13 cellular contexts compared by ENCODE assay signal in genomic region chr11:117874253-117874909, GRCh38. TPM values are rescaled to one million over a fixed set of nuclear protein-coding genes. Genes with fewer than 3 reads are reported as not detected.
DNase-seq lines count a peak whose midpoint lies in the region; ATAC-seq, FAIRE-seq and TF ChIP-seq lines count a peak whose summit lies in the region.
"Had no signal": no experiment of that assay in that cellular context is flagged by ENCODE, and none has a peak within 500 bp of the region (broad histone marks: within the 10 kb centered on the region; RNA-seq: fewer than 3 reads in every experiment).

No MANE protein-coding gene starts in this region.

- TF ChIP-seq POLR2A in HepG2 (IDR thresholded peaks at IDR 0.05; ENCODE audit: insufficient read depth in 1 of 2, low read depth in 2 of 2, low read length in 2 of 2) (no peak), vagina (IDR thresholded peaks at IDR 0.05) (no peak)

- H3K9me3 ChIP-seq in liver (ENCODE audit: control insufficient read depth in 4 of 4, low read length in 3 of 4): no peaks in the 10 kb centered on the region
- H3K9me3 ChIP-seq in HepG2 (ENCODE audit: low read length): no peaks in the 10 kb centered on the region
- no peaks in the 10 kb centered on the region for H3K9me3 ChIP-seq in ectodermal cell (ENCODE audit: control insufficient read depth, low read length)
- no peaks in the 10 kb centered on the region for H3K9me3 ChIP-seq in naive thymus-derived CD4-positive, alpha-beta T cell (ENCODE audit: control insufficient read depth in 2 of 3, low read length in 3 of 3)
- H3K9me3 ChIP-seq in vagina: no peaks in the 10 kb centered on the region
- H3K9me3 ChIP-seq: pancreas had no signal

- H3K9ac ChIP-seq in liver (ENCODE audit: low read depth in 1 of 2, low read length in 2 of 2): no peak overlapping the region
- H3K9ac ChIP-seq in HepG2 (ENCODE audit: insufficient read depth, low read depth, low read length): no peak overlapping the region

- H3K4me1 Mint-ChIP-seq in naive thymus-derived CD4-positive, alpha-beta T cell: peaks cover 23 to 38% (median 28%) of the 10 kb centered on the region in 7 donors

- H3K4me1 ChIP-seq in liver (ENCODE audit: control insufficient read depth in 4 of 4, insufficient read depth in 4 of 4, low read length in 3 of 4) (peaks cover 0 to 15% (median 8%) of the 10 kb centered on the region in 4 donors), HepG2 (ENCODE audit: insufficient read depth, low read length) (no peaks in the 10 kb centered on the region), ectodermal cell (ENCODE audit: control insufficient read depth, insufficient read depth, low read length) (peaks cover 42% of the 10 kb centered on the region), vagina (peaks cover 62% of the 10 kb centered on the region)
- H3K4me1 ChIP-seq in naive thymus-derived CD4-positive, alpha-beta T cell (ENCODE audit: control insufficient read depth in 2 of 2, insufficient read depth in 2 of 2, low read length in 2 of 2): peaks cover 12 to 29% of the 10 kb centered on the region in 2 donors

- H3K79me2 ChIP-seq in HepG2 (ENCODE audit: insufficient read depth, low read length): no peaks in the 10 kb centered on the region

- H3K4me3 ChIP-seq in liver (ENCODE audit: low read depth in 1 of 3, low read length in 3 of 3): no peak overlapping the region
- H3K4me3 ChIP-seq in HepG2 (replicated peaks in 1 of 3; ENCODE audit: insufficient read depth in 1 of 3, low read depth in 2 of 3, low read length in 3 of 3): no peak overlapping the region
- peak overlapping the region; percentile 16 for H3K4me3 ChIP-seq in ectodermal cell (ENCODE audit: insufficient read depth, low read depth, low read length)
- no peak overlapping the region for H3K4me3 ChIP-seq in naive thymus-derived CD4-positive, alpha-beta T cell (ENCODE audit: low read length)
- peak overlapping the region in 1 of 2 donors; percentile 58 for H3K4me3 ChIP-seq in vagina
- H3K4me3 ChIP-seq: pancreas, SK-N-MC had no signal

- peaks cover 55 to 66% (median 63%) of the 10 kb centered on the region in 5 donors for H3K27me3 Mint-ChIP-seq in naive thymus-derived CD4-positive, alpha-beta T cell

- BruUV-seq in HepG2 (replicated peaks; lab: Mats Ljungman, UMichigan): no TSS peak

- no peaks in the 10 kb centered on the region for H3K36me3 ChIP-seq in liver (ENCODE audit: control insufficient read depth in 4 of 4, insufficient read depth in 3 of 4, low read depth in 1 of 4, low read length in 3 of 4)
- H3K36me3 ChIP-seq in HepG2 (replicated peaks in 1 of 2; ENCODE audit: control insufficient read depth in 1 of 2, insufficient read depth in 2 of 2, low read length in 2 of 2): no peaks in the 10 kb centered on the region
- H3K36me3 ChIP-seq in ectodermal cell (ENCODE audit: control insufficient read depth, insufficient read depth, low read length): no peaks in the 10 kb centered on the region
- no peaks in the 10 kb centered on the region for H3K36me3 ChIP-seq in naive thymus-derived CD4-positive, alpha-beta T cell (ENCODE audit: control insufficient read depth in 2 of 3, insufficient read depth in 3 of 3, low read length in 3 of 3)
- no peaks in the 10 kb centered on the region for H3K36me3 ChIP-seq in vagina
- H3K36me3 ChIP-seq: pancreas had no signal

- CTCF ChIA-PET in HepG2 (lab: Yijun Ruan, JAX; ENCODE audit: low intra/inter-chr PET ratio, low total read pairs): no interaction called here
- CTCF ChIA-PET in naive thymus-derived CD4-positive, alpha-beta T cell (lab: Charles Lee): no interaction called here

- peak overlapping the region in 1 of 9 donors; percentile 37 for H3K27ac Mint-ChIP-seq in naive thymus-derived CD4-positive, alpha-beta T cell

- POLR2A ChIA-PET in HepG2 (lab: Yijun Ruan, JAX): no interaction called here
- POLR2A ChIA-PET in naive thymus-derived CD4-positive, alpha-beta T cell (lab: Charles Lee): no interaction called here

- no peak overlapping the region for H3K4me2 ChIP-seq in HepG2 (ENCODE audit: low read depth, low read length)

- H3K4me3 Mint-ChIP-seq in naive thymus-derived CD4-positive, alpha-beta T cell: peak overlapping the region in 8 of 10 donors; percentile 22 to 93 (median 52)

- peaks cover 0 to 4% (median 0%) of the 10 kb centered on the region in 5 donors for H3K36me3 Mint-ChIP-seq in naive thymus-derived CD4-positive, alpha-beta T cell

- WGBS in liver: 36% methylated on average over 16 of the region's 16 CpGs
- WGBS in HepG2 (ENCODE audit: low lambda C conversion rate): 16% methylated on average over 16 of the region's 16 CpGs
- 52 to 58% methylated on average over 16 of the region's 16 CpGs for whole genome bisulfite sequencing in ectodermal cell, 2 experiments

- no peak for TF ChIP-seq RAD21 in liver (IDR thresholded peaks at IDR 0.05)
- TF ChIP-seq RAD21 in HepG2 (CRISPR knock-in tag; IDR thresholded peaks at IDR 0.05): no peak

- in situ Hi-C loops in HepG2 (cut with HindIII; ENCODE audit: extremely low pct_ligation_motif_present, low pct_unique_long_range_greater_than_20kb): no loop called here

- TF ChIP-seq EP300 in HepG2 (IDR thresholded peaks at IDR 0.05; ENCODE audit: low read depth in 2 of 2, low read length in 2 of 2) (no peak), HepG2 (CRISPR knock-in tag; IDR thresholded peaks at IDR 0.05; ENCODE audit: borderline replicate concordance) (no peak)

- no peak for TF ChIP-seq CTCF in liver (IDR thresholded peaks at IDR 0.05; ENCODE audit: low read depth, low read length, missing input control)
- no peak for TF ChIP-seq CTCF in HepG2 (CRISPR knock-in tag; IDR thresholded peaks at IDR 0.05)
- no peak for TF ChIP-seq CTCF in vagina (IDR thresholded peaks at IDR 0.05)

- DNase-seq in HepG2 (ENCODE audit: low spot score) (no peak), vagina (ENCODE audit: extremely low spot score in 2 of 2) (peak; percentile 84 to 86), GM03348 (ENCODE audit: low spot score) (no peak)
- no peak for DNase-seq in naive thymus-derived CD4-positive, alpha-beta T cell
- DNase-seq: NCI-H524 treated with DMSO at 0.1 percent for 48 hours, pancreas, trophoblast cell had no signal

- H2AFZ ChIP-seq in HepG2 (ENCODE audit: low read length): no peak overlapping the region

- intact Hi-C loops in HepG2 (cut with micrococcal nuclease; ENCODE audit: unreplicated experiment): no loop called here
- intact Hi-C loops in naive thymus-derived CD4-positive, alpha-beta T cell (cut with micrococcal nuclease): no loop called here
- intact Hi-C loops in vagina (cut with DNase I): no loop called here

- ATAC-seq in HepG2 (no peak), HG03439 (IDR thresholded peaks at IDR 0.05; ENCODE audit: unreplicated experiment) (no peak), GM19452 (IDR thresholded peaks at IDR 0.05; ENCODE audit: unreplicated experiment) (no peak)
- no peak for ATAC-seq in naive thymus-derived CD4-positive, alpha-beta T cell

- H4K20me1 ChIP-seq in HepG2 (ENCODE audit: insufficient read depth, low read length): no peaks in the 10 kb centered on the region

- peak overlapping the region; percentile 9 to 50 for H3K27ac ChIP-seq in liver (ENCODE audit: low read depth in 1 of 2, low read length in 2 of 2)
- H3K27ac ChIP-seq in HepG2 (ENCODE audit: extremely low read length, insufficient read depth, low read length): no peak overlapping the region
- H3K27ac ChIP-seq in ectodermal cell (ENCODE audit: insufficient read depth, low read depth, low read length, poor library complexity, severe bottlenecking): no peak overlapping the region
- no peak overlapping the region for H3K27ac ChIP-seq in naive thymus-derived CD4-positive, alpha-beta T cell (ENCODE audit: low read depth, low read length)
- H3K27ac ChIP-seq in vagina: peak overlapping the region; percentile 24
- H3K27ac ChIP-seq: pancreas, SK-N-MC had no signal

- H3K27me3 ChIP-seq in liver (ENCODE audit: control insufficient read depth in 4 of 4, insufficient read depth in 4 of 4, low read length in 3 of 4): peaks cover 0 to 11% (median 1%) of the 10 kb centered on the region in 4 donors
- H3K27me3 ChIP-seq in HepG2 (ENCODE audit: control insufficient read depth in 1 of 2, insufficient read depth in 2 of 2, low read length in 2 of 2): peaks cover 9 to 98% of the 10 kb centered on the region in 2 experiments
- H3K27me3 ChIP-seq in ectodermal cell (ENCODE audit: control insufficient read depth, insufficient read depth, low read length, poor library complexity, severe bottlenecking): peaks cover 14% of the 10 kb centered on the region
- H3K27me3 ChIP-seq in naive thymus-derived CD4-positive, alpha-beta T cell (ENCODE audit: control insufficient read depth in 2 of 2, insufficient read depth in 2 of 2, low read length in 2 of 2): peaks cover 15 to 22% of the 10 kb centered on the region in 2 donors
- H3K27me3 ChIP-seq in vagina: no peaks in the 10 kb centered on the region
- H3K27me3 ChIP-seq: pancreas had no signal

- no peak for FAIRE-seq in HepG2 (lab: Jason Lieb, UNC)
- FAIRE-seq: pancreas had no signal

- peaks cover 0 to 2% (median 0%) of the 10 kb centered on the region in 11 donors for H3K9me3 Mint-ChIP-seq in naive thymus-derived CD4-positive, alpha-beta T cell

RNA-seq across cellular contexts. Expression of gene FXYD6, which starts 2.1 kb away (rescaled TPM):
- total RNA-seq in liver (1 to 10 TPM; 4.7 to 6.5 TPM), HepG2 (2016; rRNA removed; fragmentation: Illumina TruSeq; extraction: Trizol) (not detected in 2 replicates), vagina (75.4 TPM)
- polyA plus RNA-seq in liver (10 to 100 TPM; 18.1 to 22.5 TPM), HepG2 (2011; rRNA removed) (not detected in 2 replicates)
- total RNA-seq in HepG2 (2016; cell fraction: cytosol; rRNA removed; fragmentation: Illumina TruSeq; extraction: Trizol; ENCODE audit: low read depth): not detected in 2 replicates
- total RNA-seq in HepG2 (2016; cell fraction: insoluble cytoplasmic fraction; rRNA removed; fragmentation: Illumina TruSeq; extraction: Trizol): not detected in 2 replicates
- total RNA-seq in HepG2 (2016; cell fraction: membrane; rRNA removed; fragmentation: Illumina TruSeq; extraction: Trizol): not detected in 2 replicates
- total RNA-seq in HepG2 (2016; cell fraction: nucleus; rRNA removed; fragmentation: Illumina TruSeq; extraction: Trizol): not detected in 2 replicates
- polyA plus RNA-seq in HepG2 (2011; cell fraction: cytosol; rRNA removed): not detected in 2 replicates
- not detected in 2 replicates for polyA plus RNA-seq in HepG2 (2011; cell fraction: nucleus; rRNA removed)
- not detected in 2 replicates for polyA plus RNA-seq in HepG2 (2012)
- not detected in 2 replicates for polyA plus RNA-seq in HepG2 (2016; cell fraction: cytosol; fragmentation: Illumina TruSeq; extraction: Trizol; ENCODE audit: low read depth)
- not detected in 2 replicates for polyA plus RNA-seq in HepG2 (2016; cell fraction: insoluble cytoplasmic fraction; fragmentation: Illumina TruSeq; extraction: Trizol; ENCODE audit: low read depth)
- polyA plus RNA-seq in HepG2 (2016; cell fraction: membrane; fragmentation: Illumina TruSeq; extraction: Trizol; ENCODE audit: low read depth): not detected in 2 replicates
- not detected in 2 replicates for polyA plus RNA-seq in HepG2 (2016; cell fraction: nucleus; fragmentation: Illumina TruSeq; extraction: Trizol; ENCODE audit: insufficient read depth, low read depth)
- polyA minus RNA-seq in HepG2 (2011; rRNA and poly(A)+ RNA removed; ENCODE audit: low replicate concordance): not detected in 2 replicates
- not detected in 2 replicates for polyA minus RNA-seq in HepG2 (2011; cell fraction: cytosol; rRNA and poly(A)+ RNA removed)
- not detected in 2 replicates for polyA minus RNA-seq in HepG2 (2011; cell fraction: nucleus; rRNA and poly(A)+ RNA removed)
- 216 TPM for polyA plus RNA-seq in ectodermal cell (2013, experiment 1 of 4)
- polyA plus RNA-seq in ectodermal cell (2013, experiment 2 of 4): 212 TPM
- polyA plus RNA-seq in ectodermal cell (2013, experiment 3 of 4): 177 TPM
- 204 TPM for polyA plus RNA-seq in ectodermal cell (2013, experiment 4 of 4)
- total RNA-seq in naive thymus-derived CD4-positive, alpha-beta T cell: 1 to 10 TPM in 1 of 5 experiments, under 1 TPM in 2, not detected in 2; 0.10 to 5.4 (median 0.98) TPM
- not detected for polyA plus RNA-seq in naive thymus-derived CD4-positive, alpha-beta T cell

RNA-seq across cellular contexts. Expression of gene FXYD2, which starts 49.8 kb away (rescaled TPM):
- total RNA-seq in liver (10 to 100 TPM; 22.9 to 60.6 TPM), HepG2 (2016; rRNA removed; fragmentation: Illumina TruSeq; extraction: Trizol) (106 and 107 TPM in 2 replicates), vagina (2.7 TPM)
- polyA plus RNA-seq in liver (100 to 1,000 TPM in 1 of 2 donors, 10 to 100 TPM in 1; 20.2 to 105 TPM), HepG2 (2011; rRNA removed) (38.8 and 45.9 TPM in 2 replicates)
- total RNA-seq in HepG2 (2016; cell fraction: cytosol; rRNA removed; fragmentation: Illumina TruSeq; extraction: Trizol; ENCODE audit: low read depth): 71.2 and 93.3 TPM in 2 replicates
- total RNA-seq in HepG2 (2016; cell fraction: insoluble cytoplasmic fraction; rRNA removed; fragmentation: Illumina TruSeq; extraction: Trizol): 102 and 114 TPM in 2 replicates
- 99.5 and 112 TPM in 2 replicates for total RNA-seq in HepG2 (2016; cell fraction: membrane; rRNA removed; fragmentation: Illumina TruSeq; extraction: Trizol)
- 50.7 and 58.0 TPM in 2 replicates for total RNA-seq in HepG2 (2016; cell fraction: nucleus; rRNA removed; fragmentation: Illumina TruSeq; extraction: Trizol)
- polyA plus RNA-seq in HepG2 (2011; cell fraction: cytosol; rRNA removed): 34.6 and 67.1 TPM in 2 replicates
- polyA plus RNA-seq in HepG2 (2011; cell fraction: nucleus; rRNA removed): 36.7 and 39.0 TPM in 2 replicates
- 12.8 and 15.4 TPM in 2 replicates for polyA plus RNA-seq in HepG2 (2012)
- polyA plus RNA-seq in HepG2 (2016; cell fraction: cytosol; fragmentation: Illumina TruSeq; extraction: Trizol; ENCODE audit: low read depth): 80.3 and 98.8 TPM in 2 replicates
- polyA plus RNA-seq in HepG2 (2016; cell fraction: insoluble cytoplasmic fraction; fragmentation: Illumina TruSeq; extraction: Trizol; ENCODE audit: low read depth): 93.9 and 102 TPM in 2 replicates
- 83.4 and 95.9 TPM in 2 replicates for polyA plus RNA-seq in HepG2 (2016; cell fraction: membrane; fragmentation: Illumina TruSeq; extraction: Trizol; ENCODE audit: low read depth)
- polyA plus RNA-seq in HepG2 (2016; cell fraction: nucleus; fragmentation: Illumina TruSeq; extraction: Trizol; ENCODE audit: insufficient read depth, low read depth): 79.8 and 83.8 TPM in 2 replicates
- 0.12 and 31.7 TPM in 2 replicates for polyA minus RNA-seq in HepG2 (2011; rRNA and poly(A)+ RNA removed; ENCODE audit: low replicate concordance)
- 4.7 and 14.1 TPM in 2 replicates for polyA minus RNA-seq in HepG2 (2011; cell fraction: cytosol; rRNA and poly(A)+ RNA removed)
- polyA minus RNA-seq in HepG2 (2011; cell fraction: nucleus; rRNA and poly(A)+ RNA removed): 35.9 and 38.2 TPM in 2 replicates
- polyA plus RNA-seq in ectodermal cell (2013, experiment 1 of 4): 2.2 TPM
- polyA plus RNA-seq in ectodermal cell (2013, experiment 2 of 4): 0.78 TPM
- polyA plus RNA-seq in ectodermal cell (2013, experiment 3 of 4): 1.2 TPM
- polyA plus RNA-seq in ectodermal cell (2013, experiment 4 of 4): 2.1 TPM
- 1 to 10 TPM; 3.1 to 6.7 (median 4.4) TPM for total RNA-seq in naive thymus-derived CD4-positive, alpha-beta T cell
- 10 to 100 TPM; 11.2 to 25.6 TPM for polyA plus RNA-seq in naive thymus-derived CD4-positive, alpha-beta T cell
- total RNA-seq: HT1080 had no signal

RNA-seq across cellular contexts. Expression of gene TMPRSS13, which starts 54.8 kb away (rescaled TPM):
- total RNA-seq in liver (under 1 TPM; 0.25 to 0.93 TPM), HepG2 (2016; rRNA removed; fragmentation: Illumina TruSeq; extraction: Trizol) (not detected in 2 replicates), vagina (9.6 TPM)
- polyA plus RNA-seq in liver (under 1 TPM; 0.11 to 0.22 TPM), HepG2 (2011; rRNA removed) (not detected in 2 replicates)
- not detected in 2 replicates for total RNA-seq in HepG2 (2016; cell fraction: cytosol; rRNA removed; fragmentation: Illumina TruSeq; extraction: Trizol; ENCODE audit: low read depth)
- not detected in 2 replicates for total RNA-seq in HepG2 (2016; cell fraction: insoluble cytoplasmic fraction; rRNA removed; fragmentation: Illumina TruSeq; extraction: Trizol)
- not detected in 2 replicates for total RNA-seq in HepG2 (2016; cell fraction: membrane; rRNA removed; fragmentation: Illumina TruSeq; extraction: Trizol)
- total RNA-seq in HepG2 (2016; cell fraction: nucleus; rRNA removed; fragmentation: Illumina TruSeq; extraction: Trizol): not detected in 2 replicates
- not detected in 2 replicates for polyA plus RNA-seq in HepG2 (2011; cell fraction: cytosol; rRNA removed)
- not detected in 2 replicates for polyA plus RNA-seq in HepG2 (2011; cell fraction: nucleus; rRNA removed)
- not detected in 2 replicates for polyA plus RNA-seq in HepG2 (2012)
- not detected in 2 replicates for polyA plus RNA-seq in HepG2 (2016; cell fraction: cytosol; fragmentation: Illumina TruSeq; extraction: Trizol; ENCODE audit: low read depth)
- not detected in 2 replicates for polyA plus RNA-seq in HepG2 (2016; cell fraction: insoluble cytoplasmic fraction; fragmentation: Illumina TruSeq; extraction: Trizol; ENCODE audit: low read depth)
- polyA plus RNA-seq in HepG2 (2016; cell fraction: membrane; fragmentation: Illumina TruSeq; extraction: Trizol; ENCODE audit: low read depth): not detected in 2 replicates
- not detected in 2 replicates for polyA plus RNA-seq in HepG2 (2016; cell fraction: nucleus; fragmentation: Illumina TruSeq; extraction: Trizol; ENCODE audit: insufficient read depth, low read depth)
- polyA minus RNA-seq in HepG2 (2011; rRNA and poly(A)+ RNA removed; ENCODE audit: low replicate concordance): not detected in 2 replicates
- polyA minus RNA-seq in HepG2 (2011; cell fraction: cytosol; rRNA and poly(A)+ RNA removed): not detected in 2 replicates
- polyA minus RNA-seq in HepG2 (2011; cell fraction: nucleus; rRNA and poly(A)+ RNA removed): not detected in 2 replicates
- 1.0 TPM for polyA plus RNA-seq in ectodermal cell (2013, experiment 1 of 4)
- 0.30 TPM for polyA plus RNA-seq in ectodermal cell (2013, experiment 2 of 4)
- polyA plus RNA-seq in ectodermal cell (2013, experiment 3 of 4): 0.11 TPM
- polyA plus RNA-seq in ectodermal cell (2013, experiment 4 of 4): 0.12 TPM
- total RNA-seq in naive thymus-derived CD4-positive, alpha-beta T cell: 1 to 10 TPM; 2.4 to 4.1 (median 3.1) TPM
- under 1 TPM; 0.47 to 0.66 TPM for polyA plus RNA-seq in naive thymus-derived CD4-positive, alpha-beta T cell
- total RNA-seq: HT1080 had no signal

Comparison
In these comparisons a context has a peak if more than half of its experiments do, and no peak if none do; other contexts are left out.
1. H3K27ac ChIP-seq: peak in liver (2 of 2) and vagina (single experiment); none in HepG2 (single experiment), ectodermal cell (single experiment) and naive thymus-derived CD4-positive, alpha-beta T cell (single experiment).
2. DNase-seq: peak in vagina (2 of 2); none in HepG2 (single experiment), naive thymus-derived CD4-positive, alpha-beta T cell (0 of 9) and GM03348 (single experiment).
3. RNA of gene FXYD6, which starts 2.1 kb away (total RNA-seq): 75.4 TPM in vagina (single experiment); 4.7 to 6.5 TPM in liver, 0.10 to 5.4 TPM in naive thymus-derived CD4-positive, alpha-beta T cell and not detected in HepG2; every median in the first group is over 10 times any median in the second.